Comparison of ENCODE assay signal across 8 cellular contexts in the genomic region with DNA sequence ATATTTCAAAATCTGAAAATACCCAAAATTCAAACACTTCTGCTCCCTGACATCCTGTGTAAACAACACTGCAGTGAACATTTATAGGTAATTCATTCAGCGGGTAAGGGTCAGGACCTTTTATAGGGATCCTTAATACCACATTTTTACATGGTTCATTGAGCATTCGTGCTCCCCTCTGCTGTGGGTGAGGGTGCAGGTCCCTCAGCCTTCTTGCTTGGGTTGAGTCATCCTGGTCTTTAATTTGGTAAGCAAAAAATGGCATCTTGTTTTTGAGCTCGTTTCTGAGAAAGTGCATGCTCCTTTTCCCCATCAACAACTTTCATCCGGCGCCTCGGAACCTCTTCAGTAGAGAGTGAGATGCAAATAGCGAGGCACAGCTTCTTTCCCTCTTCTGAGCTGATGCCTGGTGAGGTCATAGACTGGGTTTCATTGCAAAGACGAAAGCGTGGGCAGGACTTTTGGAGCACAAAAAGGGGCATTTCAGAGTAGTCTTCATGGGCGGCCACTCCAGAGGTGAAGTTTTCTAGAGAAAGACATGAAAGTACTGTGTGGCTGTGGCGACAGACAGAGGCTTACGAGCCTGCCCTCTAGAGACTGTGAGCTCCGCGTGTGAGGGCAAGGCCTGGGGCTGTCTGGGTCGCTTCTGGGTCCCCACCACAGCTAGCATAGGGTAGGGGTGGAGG. TPM values are rescaled to one million over a fixed set of nuclear protein-coding genes. Genes with fewer than 3 reads are reported as not detected.
DNase-seq lines count a peak whose midpoint lies in the region; ATAC-seq, FAIRE-seq and TF ChIP-seq lines count a peak whose summit lies in the region.

No MANE protein-coding gene starts in this region.

- FAIRE-seq in D721Med (lab: Jason Lieb, UNC): no peak

- H3K4me1 ChIP-seq in osteoblast (ENCODE audit: insufficient read depth, low read length) (peaks cover 21% of the 10 kb centered on the region), esophagus squamous epithelium (peaks cover 8 to 74% (median 16%) of the 10 kb centered on the region in 3 donors)

- no peak overlapping the region for H2AFZ ChIP-seq in osteoblast (ENCODE audit: low read length)

- no peak overlapping the region for H3K4me3 ChIP-seq in osteoblast (ENCODE audit: insufficient read depth, low read length)
- no peak overlapping the region for H3K4me3 ChIP-seq in esophagus squamous epithelium

- peak; percentile 21 for TF ChIP-seq POLR2A in GM19099 (IDR thresholded peaks at IDR 0.05; ENCODE audit: extremely low read depth, insufficient read length, low read depth)
- no peak for TF ChIP-seq POLR2A in esophagus squamous epithelium (IDR thresholded peaks at IDR 0.05)

- no peaks in the 10 kb centered on the region for H4K20me1 ChIP-seq in osteoblast (ENCODE audit: insufficient read depth, low read length)

- H3K36me3 ChIP-seq in osteoblast (ENCODE audit: insufficient read depth, low read length): peaks cover 25% of the 10 kb centered on the region
- H3K36me3 ChIP-seq in esophagus squamous epithelium: peaks cover 0 to 22% (median 0%) of the 10 kb centered on the region in 3 donors

- intact Hi-C loops in esophagus squamous epithelium (cut with DNase I): no loop called here

- ATAC-seq in HG03159 (IDR thresholded peaks at IDR 0.05; ENCODE audit: unreplicated experiment): peak; percentile 74

- H3K9me3 ChIP-seq in osteoblast (ENCODE audit: low read depth, low read length) (no peaks in the 10 kb centered on the region), esophagus squamous epithelium (no peaks in the 10 kb centered on the region)

- no peak overlapping the region for H3K4me2 ChIP-seq in osteoblast (ENCODE audit: insufficient read depth, low read length)

- H3K79me2 ChIP-seq in osteoblast (ENCODE audit: insufficient read depth, low read length): peaks cover 37% of the 10 kb centered on the region

- TF ChIP-seq CTCF in osteoblast (IDR thresholded peaks at IDR 0.05; ENCODE audit: extremely low read depth, low read depth, low read length): no peak
- TF ChIP-seq CTCF in esophagus squamous epithelium (IDR thresholded peaks at IDR 0.05): no peak
- no peak for TF ChIP-seq CTCF in D721Med (IDR thresholded peaks at IDR 0.05; ENCODE audit: insufficient read depth, missing control alignments)

- DNase-seq in activated T-cell treated with anti-CD3 and anti-CD28 coated beads for 1 hour (ENCODE audit: low read depth): peak; percentile 59
- peak; percentile 45 for DNase-seq in osteoblast (ENCODE audit: insufficient read length, low spot score, missing footprints)
- no peak for DNase-seq in esophagus squamous epithelium (lab: John Stamatoyannopoulos, UW)
- DNase-seq in D721Med (ENCODE audit: insufficient read length, low spot score): no peak
- no peak for DNase-seq in dermis blood vessel endothelial cell
- no peak for DNase-seq in Kasumi-1 (lab: John Stamatoyannopoulos, UW)

- H3K27me3 ChIP-seq in osteoblast (ENCODE audit: insufficient read depth, low read length): no peaks in the 10 kb centered on the region
- H3K27me3 ChIP-seq in esophagus squamous epithelium: no peaks in the 10 kb centered on the region

- WGBS in esophagus squamous epithelium, 2 donors: 77 to 81% methylated on average over 15 of the region's 15 CpGs

- H3K27ac ChIP-seq in osteoblast (ENCODE audit: low read depth, low read length) (no peak overlapping the region), esophagus squamous epithelium (peak overlapping the region in 2 of 4 donors; percentile 11 to 25)

RNA-seq across cellular contexts. Expression of a gene that starts 44.5 kb away (rescaled TPM):
- total RNA-seq in osteoblast: 26.8 and 28.2 TPM in 2 replicates
- total RNA-seq in esophagus squamous epithelium: 1 to 10 TPM in 3 of 4 donors, under 1 TPM in 1; 0.48 to 3.2 (median 2.6) TPM
- 24.5 and 26.9 TPM in 2 replicates for total RNA-seq in dermis blood vessel endothelial cell

RNA-seq across cellular contexts. Expression of a gene that starts 55.8 kb away (rescaled TPM):
- 99.9 and 105 TPM in 2 replicates for total RNA-seq in osteoblast
- 10 to 100 TPM; 31.8 to 73.5 (median 62.1) TPM for total RNA-seq in esophagus squamous epithelium
- 168 and 236 TPM in 2 replicates for total RNA-seq in dermis blood vessel endothelial cell

Comparison
In these comparisons a context has a peak if more than half of its experiments do, and no peak if none do; other contexts are left out.
1. DNase-seq: peak in activated T-cell treated with anti-CD3 and anti-CD28 coated beads for 1 hour (single experiment) and osteoblast (single experiment); none in esophagus squamous epithelium (single experiment), D721Med (single experiment), dermis blood vessel endothelial cell (single experiment) and Kasumi-1 (0 of 2).